Comparison of ENCODE assay signal across 8 cellular contexts in the genomic region with DNA sequence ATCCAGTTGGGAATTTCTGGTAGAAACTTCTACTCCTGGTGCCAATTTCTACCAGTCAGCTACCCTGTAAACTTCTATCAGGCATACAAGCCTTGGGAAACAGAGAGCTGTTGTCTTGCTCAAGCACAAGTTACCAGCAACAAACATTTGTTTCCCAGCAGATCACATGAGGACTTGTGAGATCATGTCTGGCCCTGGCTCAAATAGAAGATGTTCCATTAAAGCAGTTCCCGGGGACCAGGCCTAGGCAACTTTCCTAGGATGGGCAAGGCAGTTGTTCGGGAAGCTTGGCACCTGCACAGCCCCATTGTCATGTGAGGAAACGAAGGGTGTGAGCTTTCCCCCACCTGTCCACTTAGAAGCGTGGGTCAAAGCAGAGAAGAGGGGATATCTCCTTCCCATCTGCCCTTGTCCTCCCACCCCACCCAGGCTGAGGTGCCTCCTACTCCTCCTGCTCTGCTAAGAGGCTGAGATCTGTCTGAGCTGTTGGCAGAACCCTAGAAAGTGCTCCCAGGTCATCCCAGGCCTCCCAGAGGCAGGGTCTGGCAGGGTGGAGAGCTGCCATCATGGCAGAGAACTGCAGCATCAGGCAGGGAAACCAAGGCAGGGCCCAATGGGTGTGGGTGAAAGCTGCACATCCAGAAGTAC.
DNase-seq lines count a peak whose midpoint lies in the region; TF ChIP-seq lines count a peak whose summit lies in the region.

No MANE protein-coding gene starts in this region.

- DNase-seq in AG09309 (ENCODE audit: low read depth) (peak; percentile 77), NCI-H69 (lab: John Stamatoyannopoulos, UW) (peak; percentile 9), fibroblast of gingiva (ENCODE audit: low read depth) (peak; percentile 99), nucleus accumbens (lab: John Stamatoyannopoulos, UW) (peak in 50 of 56 donors; percentile 28 to 88 (median 72)), NCI-H82 (lab: John Stamatoyannopoulos, UW) (no peak), SW480 (ENCODE audit: low spot score) (no peak), NCI-H1436 treated with DMSO at 0.1 percent for 48 hours (lab: John Stamatoyannopoulos, UW) (no peak)
- DNase-seq in stimulated activated CD4-positive, alpha-beta T cell treated with anti-CD3 and anti-CD28 coated beads, Interleukin-4, amount 100 ng/mL, for 24 hours = no peak

- H3K4me3 ChIP-seq in AG09309 (ENCODE audit: control insufficient read depth, low read depth, low read length) = no peak overlapping the region

- no peak for TF ChIP-seq CTCF in AG09309 (IDR thresholded peaks at IDR 0.05; ENCODE audit: control insufficient read depth, insufficient read depth, low read depth, low read length, missing control alignments)

Comparison
In these comparisons a context has a peak if more than half of its experiments do, and no peak if none do; other contexts are left out.
1. DNase-seq: peak in AG09309 (single experiment), NCI-H69 (single experiment), fibroblast of gingiva (single experiment) and nucleus accumbens (50 of 56); none in stimulated activated CD4-positive, alpha-beta T cell treated with anti-CD3 and anti-CD28 coated beads, Interleukin-4, amount 100 ng/mL, for 24 hours (single experiment), NCI-H82 (single experiment), SW480 (single experiment) and NCI-H1436 treated with DMSO at 0.1 percent for 48 hours (single experiment).